ENCODE assay signal across 10 cellular contexts in the genomic region with DNA sequence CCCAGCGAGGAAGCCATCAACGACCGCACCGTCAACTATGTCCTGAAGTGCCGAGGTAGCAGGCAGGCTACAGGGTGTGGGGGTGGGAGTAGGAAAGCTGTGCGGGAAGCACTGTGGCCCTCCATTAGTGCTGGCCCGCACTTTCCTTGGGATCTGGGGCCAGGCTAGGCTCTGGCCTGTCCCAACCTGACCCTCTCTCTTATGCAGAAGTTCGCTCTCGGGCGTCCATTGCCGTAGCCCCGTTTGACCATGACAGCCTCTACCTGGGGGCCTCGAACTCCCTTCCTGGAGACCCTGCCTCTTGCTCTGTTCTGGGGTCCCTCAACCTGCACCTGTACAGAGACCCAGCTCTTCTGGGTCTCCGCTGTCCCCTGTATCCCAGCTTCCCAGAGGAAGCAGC. TPM values are rescaled to one million over a fixed set of nuclear protein-coding genes. Genes with fewer than 3 reads are reported as not detected.
"Had no signal": no experiment of that assay in that cellular context is flagged by ENCODE, and none has a peak within 500 bp of the region (broad histone marks: within the 10 kb centered on the region; RNA-seq: fewer than 3 reads in every experiment).

No MANE protein-coding gene starts in this region.

- H3K4me3 Mint-ChIP-seq: GM23338, HFFc6 had no signal

- H3K27ac ChIP-seq: GM23248 had no signal

- H2AFZ ChIP-seq: GM23248, GM23338 had no signal

- H3K9me3 ChIP-seq: HAP-1 had no signal

- H3K4me2 ChIP-seq: GM23338 had no signal

- H3K27ac Mint-ChIP-seq: GM23338, H9, HFFc6 had no signal

- H3K9me3 Mint-ChIP-seq: GM23338, H9, HFFc6 had no signal

- H3K9ac ChIP-seq: GM23248 had no signal

- DNase-seq: GM23248, GOT3, H9, HCEC 1CT, HFFc6 had no signal

- H3K4me1 Mint-ChIP-seq: GM23338 had no signal

- H3K4me1 ChIP-seq: HAP-1 had no signal

- ATAC-seq: GM23338, HCT116 had no signal

- H3K4me3 ChIP-seq: GM23248, GM23338, HAP-1 had no signal

RNA-seq across cellular contexts. Expression of gene KCTD19, which starts 38.6 kb away (rescaled TPM):
- total RNA-seq: GM23248, H4, HFFc6 had no signal
- polyA plus RNA-seq: GM23248 had no signal

RNA-seq across cellular contexts. Expression of gene LRRC36, which starts 38.7 kb away (rescaled TPM):
- total RNA-seq: GM23248, H1, H9, HFFc6 had no signal
- polyA plus RNA-seq: GM23248, GM23338 had no signal
